Comparison of ENCODE assay signal across 15 cellular contexts in genomic region chr15:28985691-28986090, GRCh38.
A peak's percentile ranks its signal among the peaks of the same experiment; 100 is the strongest.
DNase-seq lines count a peak whose midpoint lies in the region; ATAC-seq and TF ChIP-seq lines count a peak whose summit lies in the region.
"Had no signal": no experiment of that assay in that cellular context is flagged by ENCODE, and none has a peak within 500 bp of the region (broad histone marks: within the 10 kb centered on the region; RNA-seq: fewer than 3 reads in every experiment).

No MANE protein-coding gene starts in this region.

- no peak for TF ChIP-seq CTCF in activated CD8-positive, alpha-beta T cell treated with anti-CD3 and anti-CD28 coated beads for 36 hours (IDR thresholded peaks at IDR 0.05)
- TF ChIP-seq CTCF in glutamatergic neuron (IDR thresholded peaks at IDR 0.05; ENCODE audit: partially characterized antibody, unreplicated experiment) (no peak), smooth muscle cell (IDR thresholded peaks at IDR 0.05; ENCODE audit: borderline replicate concordance, insufficient read depth, poor library complexity, severe bottlenecking) (no peak)

- CTCF ChIA-PET in activated CD8-positive, alpha-beta T cell treated with anti-CD3 and anti-CD28 coated beads, Interleukin-2, amount 10 ng/mL, durations not matched to agents 7 days and 5 days (lab: Charles Lee) = interaction anchor here (0.6 to 1.1 kb wide), 3 partner anchors 96 to 105 kb away, joined by 3 to 5 read pairs (median 3); no protein-coding TSS in a partner anchor
- CTCF ChIA-PET in activated CD8-positive, alpha-beta T cell treated with anti-CD3 and anti-CD28 coated beads for 36 hours (lab: Charles Lee) = interaction anchor here (1.8 kb wide), 1 partner anchor 116 kb away, joined by 7 read pairs; no protein-coding TSS in a partner anchor

- H3K79me2 ChIP-seq in smooth muscle cell (ENCODE audit: low read depth) = no peaks in the 10 kb centered on the region

- H3K9ac ChIP-seq in smooth muscle cell (ENCODE audit: low read depth) = no peak overlapping the region
- H3K9ac ChIP-seq: KMS-11 had no signal

- intact Hi-C loops in activated CD8-positive, alpha-beta T cell treated with anti-CD3 and anti-CD28 coated beads for 36 hours (cut with micrococcal nuclease) = loop anchor here (10.0 kb wide), 1 partner anchor 99 kb away; no protein-coding TSS in a partner anchor

- ATAC-seq in activated CD8-positive, alpha-beta T cell treated with anti-CD3 and anti-CD28 coated beads, Interleukin-2, amount 10 ng/mL, durations not matched to agents 7 days and 5 days = no peak
- no peak for ATAC-seq in activated CD8-positive, alpha-beta T cell treated with anti-CD3 and anti-CD28 coated beads for 36 hours
- ATAC-seq: body of pancreas had no signal

- no peak overlapping the region for H3K4me3 ChIP-seq in smooth muscle cell
- H3K4me3 ChIP-seq: body of pancreas had no signal

- no peaks in the 10 kb centered on the region for H4K20me1 ChIP-seq in smooth muscle cell (ENCODE audit: low read depth)

- no peaks in the 10 kb centered on the region for H3K9me3 Mint-ChIP-seq in activated CD8-positive, alpha-beta T cell treated with anti-CD3 and anti-CD28 coated beads, Interleukin-2, amount 10 ng/mL, durations not matched to agents 7 days and 5 days (ENCODE audit: insufficient read depth)
- peaks cover 7% of the 10 kb centered on the region for H3K9me3 Mint-ChIP-seq in activated CD8-positive, alpha-beta T cell treated with anti-CD3 and anti-CD28 coated beads for 36 hours
- H3K9me3 Mint-ChIP-seq in activated naive CD8-positive, alpha-beta T cell (ENCODE audit: low read depth) = no peaks in the 10 kb centered on the region
- H3K9me3 Mint-ChIP-seq in glutamatergic neuron (ENCODE audit: unreplicated experiment) = peaks cover 20% of the 10 kb centered on the region

- H3K4me3 Mint-ChIP-seq in activated CD8-positive, alpha-beta T cell treated with anti-CD3 and anti-CD28 coated beads, Interleukin-2, amount 10 ng/mL, durations not matched to agents 7 days and 5 days = no peak overlapping the region
- H3K4me3 Mint-ChIP-seq in activated CD8-positive, alpha-beta T cell treated with anti-CD3 and anti-CD28 coated beads for 36 hours = no peak overlapping the region
- no peak overlapping the region for H3K4me3 Mint-ChIP-seq in activated naive CD8-positive, alpha-beta T cell
- peak overlapping the region; percentile 66 for H3K4me3 Mint-ChIP-seq in glutamatergic neuron (ENCODE audit: unreplicated experiment)
- H3K4me3 Mint-ChIP-seq: naive B cell had no signal

- WGBS in smooth muscle cell (ENCODE audit: low lambda C conversion rate) = 88% methylated on average over 8 of the region's 8 CpGs

- no peaks in the 10 kb centered on the region for H3K27me3 Mint-ChIP-seq in activated CD8-positive, alpha-beta T cell treated with anti-CD3 and anti-CD28 coated beads, Interleukin-2, amount 10 ng/mL, durations not matched to agents 7 days and 5 days (ENCODE audit: low read depth)
- no peaks in the 10 kb centered on the region for H3K27me3 Mint-ChIP-seq in activated CD8-positive, alpha-beta T cell treated with anti-CD3 and anti-CD28 coated beads for 36 hours
- H3K27me3 Mint-ChIP-seq in activated naive CD8-positive, alpha-beta T cell = no peaks in the 10 kb centered on the region
- H3K27me3 Mint-ChIP-seq in glutamatergic neuron (ENCODE audit: unreplicated experiment) = peaks cover 12% of the 10 kb centered on the region

- H3K36me3 ChIP-seq in smooth muscle cell (ENCODE audit: low read depth) = no peaks in the 10 kb centered on the region

- peak overlapping the region; percentile 30 for H3K27ac Mint-ChIP-seq in activated CD8-positive, alpha-beta T cell treated with anti-CD3 and anti-CD28 coated beads, Interleukin-2, amount 10 ng/mL, durations not matched to agents 7 days and 5 days
- no peak overlapping the region for H3K27ac Mint-ChIP-seq in activated CD8-positive, alpha-beta T cell treated with anti-CD3 and anti-CD28 coated beads for 36 hours
- peak overlapping the region; percentile 61 for H3K27ac Mint-ChIP-seq in activated naive CD8-positive, alpha-beta T cell
- H3K27ac Mint-ChIP-seq in glutamatergic neuron (ENCODE audit: unreplicated experiment) = peak overlapping the region; percentile 98

- no peaks in the 10 kb centered on the region for H3K36me3 Mint-ChIP-seq in activated CD8-positive, alpha-beta T cell treated with anti-CD3 and anti-CD28 coated beads, Interleukin-2, amount 10 ng/mL, durations not matched to agents 7 days and 5 days (ENCODE audit: low read depth)
- H3K36me3 Mint-ChIP-seq in activated CD8-positive, alpha-beta T cell treated with anti-CD3 and anti-CD28 coated beads for 36 hours (ENCODE audit: low read depth) = peaks cover 14% of the 10 kb centered on the region
- peaks cover 19% of the 10 kb centered on the region for H3K36me3 Mint-ChIP-seq in activated naive CD8-positive, alpha-beta T cell
- H3K36me3 Mint-ChIP-seq in glutamatergic neuron (ENCODE audit: unreplicated experiment) = no peaks in the 10 kb centered on the region
- H3K36me3 Mint-ChIP-seq: naive B cell had no signal

- POLR2A ChIA-PET in activated CD8-positive, alpha-beta T cell treated with anti-CD3 and anti-CD28 coated beads, Interleukin-2, amount 10 ng/mL, durations not matched to agents 7 days and 5 days (lab: Charles Lee) = no interaction called here
- POLR2A ChIA-PET in activated CD8-positive, alpha-beta T cell treated with anti-CD3 and anti-CD28 coated beads for 36 hours (lab: Charles Lee) = no interaction called here

- no peaks in the 10 kb centered on the region for H3K9me3 ChIP-seq in smooth muscle cell (replicated peaks; ENCODE audit: low read depth)
- H3K9me3 ChIP-seq: body of pancreas had no signal

- H3F3A ChIP-seq in smooth muscle cell (ENCODE audit: low read depth) = no peaks in the 10 kb centered on the region

- no peak overlapping the region for H3K4me2 ChIP-seq in smooth muscle cell
- H3K4me2 ChIP-seq: KMS-11 had no signal

- no peak overlapping the region for H2AFZ ChIP-seq in smooth muscle cell (ENCODE audit: low read depth)

- peak overlapping the region; percentile 27 for H3K27ac ChIP-seq in smooth muscle cell (ENCODE audit: low read depth)
- H3K27ac ChIP-seq: body of pancreas, KMS-11 had no signal

- DNase-seq in activated CD8-positive, alpha-beta T cell treated with anti-CD3 and anti-CD28 coated beads, Interleukin-2, amount 10 ng/mL, durations not matched to agents 7 days and 5 days = no peak
- no peak for DNase-seq in activated CD8-positive, alpha-beta T cell treated with anti-CD3 and anti-CD28 coated beads for 36 hours
- DNase-seq in glutamatergic neuron (no peak), smooth muscle cell (lab: John Stamatoyannopoulos, UW; ENCODE audit: unreplicated experiment) (no peak), ureter (ENCODE audit: low spot score) (no peak), SKM-1 (lab: John Stamatoyannopoulos, UW; ENCODE audit: unreplicated experiment) (no peak), NCI-H2081 (lab: John Stamatoyannopoulos, UW) (no peak)
- DNase-seq: 8988T; body of pancreas; effector memory CD4-positive, alpha-beta T cell; naive B cell; NCI-H226; SIG-M5 had no signal

- peaks cover 9% of the 10 kb centered on the region for H3K4me1 ChIP-seq in smooth muscle cell (ENCODE audit: low read depth)
- H3K4me1 ChIP-seq: body of pancreas had no signal

- H3K27me3 ChIP-seq in smooth muscle cell (ENCODE audit: low read depth) = no peaks in the 10 kb centered on the region
- H3K27me3 ChIP-seq: body of pancreas had no signal

- H3K4me1 Mint-ChIP-seq in activated CD8-positive, alpha-beta T cell treated with anti-CD3 and anti-CD28 coated beads, Interleukin-2, amount 10 ng/mL, durations not matched to agents 7 days and 5 days (ENCODE audit: low read depth) = peaks cover 19% of the 10 kb centered on the region
- H3K4me1 Mint-ChIP-seq in activated CD8-positive, alpha-beta T cell treated with anti-CD3 and anti-CD28 coated beads for 36 hours (ENCODE audit: low read depth) = peaks cover 29% of the 10 kb centered on the region
- H3K4me1 Mint-ChIP-seq in activated naive CD8-positive, alpha-beta T cell (ENCODE audit: low read depth) = peaks cover 55% of the 10 kb centered on the region
- peaks cover 43% of the 10 kb centered on the region for H3K4me1 Mint-ChIP-seq in glutamatergic neuron (ENCODE audit: low read depth, unreplicated experiment)
